8 cellular contexts compared by ENCODE assay signal in the genomic region with DNA sequence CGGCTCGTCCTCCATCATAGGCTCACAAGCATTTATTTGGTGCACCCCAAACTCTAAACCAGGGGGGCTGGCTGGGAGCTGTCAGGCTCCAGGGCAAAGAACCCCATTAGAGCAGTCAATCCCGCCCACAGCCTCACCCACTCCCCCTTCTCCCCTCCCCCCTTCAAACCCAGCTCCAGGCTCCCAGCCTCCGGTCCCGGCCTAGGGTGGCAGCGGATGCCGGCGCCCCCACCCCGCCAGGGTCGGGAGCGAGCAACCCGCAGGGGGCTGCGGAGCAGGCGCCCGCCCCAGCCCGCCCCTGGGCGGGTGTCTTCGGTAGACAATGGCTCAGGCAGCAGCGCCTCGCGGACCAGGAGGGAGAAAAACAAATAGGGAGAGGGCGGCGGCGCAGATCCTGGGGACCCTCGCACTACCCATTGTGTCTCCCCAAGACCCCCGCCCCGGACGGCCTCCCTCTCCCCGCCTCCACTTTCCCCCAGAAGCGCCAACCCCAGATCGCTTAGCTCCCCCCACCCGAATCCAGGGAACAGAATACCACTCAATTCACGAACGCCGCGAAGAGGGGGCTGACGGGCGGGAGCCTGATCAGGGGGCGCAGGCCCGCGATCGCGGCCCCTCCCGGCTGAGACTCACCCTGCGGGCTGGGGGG. TPM values are rescaled to one million over a fixed set of nuclear protein-coding genes. Genes with fewer than 3 reads are reported as not detected.
DNase-seq lines count a peak whose midpoint lies in the region; ATAC-seq lines count a peak whose summit lies in the region.

No MANE protein-coding gene starts in this region.

- no peak overlapping the region for H3K4me3 ChIP-seq in endocrine pancreas (ENCODE audit: control insufficient read depth, insufficient read depth, low read length)
- H3K4me3 ChIP-seq in naive thymus-derived CD4-positive, alpha-beta T cell (ENCODE audit: low read length): peak overlapping the region; percentile 62

- H3K4me1 Mint-ChIP-seq in naive thymus-derived CD4-positive, alpha-beta T cell: peaks cover 6 to 13% (median 8%) of the 10 kb centered on the region in 7 donors

- intact Hi-C loops in naive thymus-derived CD4-positive, alpha-beta T cell (cut with micrococcal nuclease): loop anchor here in 1 of 2 donors (1.0 kb wide), 3 partner anchors 9 to 22 kb away; a partner anchor contains a TSS

- H3K9ac ChIP-seq in endocrine pancreas (ENCODE audit: control insufficient read depth, insufficient read depth, low read length): peak overlapping the region; percentile 47

- no peaks in the 10 kb centered on the region for H3K27me3 ChIP-seq in endocrine pancreas (ENCODE audit: control insufficient read depth, insufficient read depth, low read length)
- no peaks in the 10 kb centered on the region for H3K27me3 ChIP-seq in naive thymus-derived CD4-positive, alpha-beta T cell (ENCODE audit: control insufficient read depth in 2 of 2, insufficient read depth in 2 of 2, low read length in 2 of 2)

- POLR2A ChIA-PET in naive thymus-derived CD4-positive, alpha-beta T cell (lab: Charles Lee): interaction anchor here (1.0 kb wide), 1 partner anchor 10 kb away, joined by 3 read pairs; no protein-coding TSS in a partner anchor

- no peaks in the 10 kb centered on the region for H3K9me3 Mint-ChIP-seq in naive thymus-derived CD4-positive, alpha-beta T cell

- H3K27ac ChIP-seq in naive thymus-derived CD4-positive, alpha-beta T cell (ENCODE audit: low read depth, low read length): no peak overlapping the region

- no peaks in the 10 kb centered on the region for H3K36me3 Mint-ChIP-seq in naive thymus-derived CD4-positive, alpha-beta T cell

- H3K27ac Mint-ChIP-seq in naive thymus-derived CD4-positive, alpha-beta T cell: peak overlapping the region in 2 of 9 donors; percentile 49 to 71

- no peaks in the 10 kb centered on the region for H3K36me3 ChIP-seq in endocrine pancreas (ENCODE audit: control insufficient read depth, insufficient read depth, low read length)
- no peaks in the 10 kb centered on the region for H3K36me3 ChIP-seq in naive thymus-derived CD4-positive, alpha-beta T cell (ENCODE audit: control insufficient read depth in 2 of 3, insufficient read depth in 3 of 3, low read length in 3 of 3)

- ATAC-seq in naive thymus-derived CD4-positive, alpha-beta T cell: peak; percentile 33
- ATAC-seq in GM18511 (IDR thresholded peaks at IDR 0.05; ENCODE audit: unreplicated experiment) (no peak), HG03469 (IDR thresholded peaks at IDR 0.05; ENCODE audit: unreplicated experiment) (no peak)

- peak; percentile 11 for DNase-seq in activated effector memory CD4-positive, alpha-beta T cell treated with Interleukin-2 at 50 U/mL for 16 hours
- DNase-seq in activated effector memory CD4-positive, alpha-beta T cell treated with anti-CD3 and anti-CD28 coated beads, Interleukin-2, amount 50 U/mL, for 16 hours: no peak
- DNase-seq in RPMI8226 (peak; percentile 40), NOMO-1 treated with dmso at 0.1 percent for 144 hours (lab: John Stamatoyannopoulos, UW; ENCODE audit: unreplicated experiment) (no peak)
- peak in 5 of 9 donors; percentile 10 to 39 (median 22) for DNase-seq in naive thymus-derived CD4-positive, alpha-beta T cell

- no peaks in the 10 kb centered on the region for H3K4me1 ChIP-seq in endocrine pancreas (ENCODE audit: control insufficient read depth, insufficient read depth, low read length)
- no peaks in the 10 kb centered on the region for H3K4me1 ChIP-seq in naive thymus-derived CD4-positive, alpha-beta T cell (ENCODE audit: control insufficient read depth in 2 of 2, insufficient read depth in 2 of 2, low read length in 2 of 2)

- H3K27me3 Mint-ChIP-seq in naive thymus-derived CD4-positive, alpha-beta T cell: peaks cover 0 to 65% (median 25%) of the 10 kb centered on the region in 5 donors

- CTCF ChIA-PET in naive thymus-derived CD4-positive, alpha-beta T cell (lab: Charles Lee): interaction anchor here (1.0 to 1.6 kb wide), 5 partner anchors 8 to 32 kb away, joined by 3 to 9 read pairs (median 4); a partner anchor contains a TSS

- H3K9me3 ChIP-seq in endocrine pancreas (ENCODE audit: control insufficient read depth, low read length): no peaks in the 10 kb centered on the region
- H3K9me3 ChIP-seq in naive thymus-derived CD4-positive, alpha-beta T cell (ENCODE audit: control insufficient read depth in 2 of 3, low read length in 3 of 3): no peaks in the 10 kb centered on the region

- peak overlapping the region; percentile 63 to 82 (median 75) for H3K4me3 Mint-ChIP-seq in naive thymus-derived CD4-positive, alpha-beta T cell

RNA-seq across cellular contexts. Expression of a gene that starts 0.6 kb away (rescaled TPM):
- total RNA-seq in naive thymus-derived CD4-positive, alpha-beta T cell: under 1 TPM; 0.24 to 0.78 (median 0.39) TPM
- under 1 TPM; 0.11 to 0.16 TPM for polyA plus RNA-seq in naive thymus-derived CD4-positive, alpha-beta T cell

RNA-seq across cellular contexts. Expression of a gene that starts 18.0 kb away (rescaled TPM):
- 100 to 1,000 TPM in 1 of 5 experiments, 10 to 100 TPM in 4; 49.5 to 374 (median 52.2) TPM for total RNA-seq in naive thymus-derived CD4-positive, alpha-beta T cell
- polyA plus RNA-seq in naive thymus-derived CD4-positive, alpha-beta T cell: 10 to 100 TPM; 52.2 to 58.7 TPM

RNA-seq across cellular contexts. Expression of a gene that starts 26.4 kb away (rescaled TPM):
- total RNA-seq in naive thymus-derived CD4-positive, alpha-beta T cell: 10 to 100 TPM in 1 of 5 experiments, 1 to 10 TPM in 1, under 1 TPM in 3; 0.43 to 19.7 (median 0.67) TPM
- not detected for polyA plus RNA-seq in naive thymus-derived CD4-positive, alpha-beta T cell

RNA-seq across cellular contexts. Expression of a gene that starts 38.5 kb away (rescaled TPM):
- 100 to 1,000 TPM in 3 of 5 experiments, 10 to 100 TPM in 2; 75.4 to 107 (median 101) TPM for total RNA-seq in naive thymus-derived CD4-positive, alpha-beta T cell
- 100 to 1,000 TPM; 122 to 155 TPM for polyA plus RNA-seq in naive thymus-derived CD4-positive, alpha-beta T cell

RNA-seq across cellular contexts. Expression of a gene that starts 54.7 kb away (rescaled TPM):
- total RNA-seq in naive thymus-derived CD4-positive, alpha-beta T cell: under 1 TPM in 2 of 5 experiments, not detected in 3; 0.08 to 0.22 TPM
- not detected for polyA plus RNA-seq in naive thymus-derived CD4-positive, alpha-beta T cell

Comparison
In these comparisons a context has a peak if more than half of its experiments do, and no peak if none do; other contexts are left out.
1. DNase-seq: peak in activated effector memory CD4-positive, alpha-beta T cell treated with Interleukin-2 at 50 U/mL for 16 hours (single experiment), RPMI8226 (single experiment) and naive thymus-derived CD4-positive, alpha-beta T cell (5 of 9); none in activated effector memory CD4-positive, alpha-beta T cell treated with anti-CD3 and anti-CD28 coated beads, Interleukin-2, amount 50 U/mL, for 16 hours (single experiment) and NOMO-1 treated with dmso at 0.1 percent for 144 hours (single experiment).